Comparison of ENCODE assay signal across 5 cellular contexts in the genomic region with DNA sequence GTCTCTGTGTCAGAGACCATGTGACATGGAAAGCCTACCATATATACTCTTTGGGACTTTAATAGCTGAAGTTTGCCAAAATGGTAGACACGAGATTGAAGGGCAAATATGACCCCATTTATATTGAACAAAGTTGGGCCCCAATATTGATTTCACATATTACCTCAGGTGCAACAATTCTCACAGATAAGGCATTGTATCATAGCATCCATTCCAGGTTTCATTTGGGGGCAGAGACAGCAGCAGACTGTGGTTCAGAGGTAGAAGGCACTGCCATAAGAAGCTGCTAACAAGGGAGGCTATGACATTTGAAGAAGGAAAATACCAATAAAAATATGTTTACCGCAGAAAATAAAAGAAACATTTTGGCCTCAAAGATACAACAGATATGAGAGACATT.
"Had no signal": no experiment of that assay in that cellular context is flagged by ENCODE, and none has a peak within 500 bp of the region (broad histone marks: within the 10 kb centered on the region; RNA-seq: fewer than 3 reads in every experiment).

No MANE protein-coding gene starts in this region.

- H3K9ac ChIP-seq: GM23248 had no signal

- H3K4me3 Mint-ChIP-seq: H9 had no signal

- ATAC-seq: K562 had no signal

- H3K27ac ChIP-seq: GM23248 had no signal

- H3K9me3 Mint-ChIP-seq: H9 had no signal

- DNase-seq: GM23248, H9, HCEC 1CT, IMR-90 had no signal

- H3K4me3 ChIP-seq: GM23248, K562 had no signal
